Comparison of ENCODE assay signal across 28 cellular contexts in the genomic region with DNA sequence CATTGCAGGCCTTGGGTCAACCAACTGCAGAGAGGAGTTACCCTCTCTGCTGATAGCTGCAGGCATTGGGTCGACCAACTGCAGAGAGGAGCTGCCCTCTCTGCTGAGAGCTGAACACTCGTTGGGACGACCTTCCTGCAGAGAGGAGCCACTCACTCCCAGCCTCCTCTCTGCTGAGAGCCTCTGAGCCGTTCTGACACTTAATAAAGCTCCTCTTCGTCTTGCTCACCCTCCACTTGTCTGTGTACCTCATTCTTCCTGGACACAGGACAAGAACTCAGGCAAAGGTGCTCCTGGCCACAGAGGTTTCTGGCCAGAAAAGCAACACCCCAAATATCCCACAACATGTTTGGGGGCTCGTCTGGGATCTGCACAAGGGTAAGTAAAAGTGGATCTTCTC. TPM values are rescaled to one million over a fixed set of nuclear protein-coding genes. Genes with fewer than 3 reads are reported as not detected.
"Had no signal": no experiment of that assay in that cellular context is flagged by ENCODE, and none has a peak within 500 bp of the region (broad histone marks: within the 10 kb centered on the region; RNA-seq: fewer than 3 reads in every experiment).

No MANE protein-coding gene starts in this region.

- H3K27ac ChIP-seq: brain microvascular endothelial cell, epithelial cell of prostate, esophagus squamous epithelium, gastroesophageal sphincter, heart right ventricle had no signal

- H3K36me3 ChIP-seq: brain microvascular endothelial cell, esophagus squamous epithelium, gastroesophageal sphincter, heart right ventricle had no signal

- H3K27ac Mint-ChIP-seq: activated CD4-positive, alpha-beta memory T cell treated with anti-CD3 and anti-CD28 coated beads, Interleukin-2, amount 10 ng/mL, durations not matched to agents 7 days and 5 days; activated CD4-positive, alpha-beta T cell treated with anti-CD3 and anti-CD28 coated beads, Interleukin-2, amount 10 ng/mL, durations not matched to agents 7 days and 5 days; activated naive CD8-positive, alpha-beta T cell; activated T-cell treated with anti-CD3 and anti-CD28 coated beads, Interleukin-2, amount 50 U/mL, for 24 hours; activated T-cell treated with anti-CD3 and anti-CD28 coated beads, Interleukin-2, amount 50 U/mL, for 72 hours had no signal

- ATAC-seq: activated T-cell treated with anti-CD3 and anti-CD28 coated beads, Interleukin-2, amount 50 U/mL, for 72 hours; gastroesophageal sphincter; heart right ventricle had no signal

- H3K27me3 ChIP-seq: brain microvascular endothelial cell had no signal

- H3K4me3 ChIP-seq: esophagus squamous epithelium, gastroesophageal sphincter, heart right ventricle had no signal

- H3K4me1 ChIP-seq: gastroesophageal sphincter, heart right ventricle had no signal

- H3K27me3 Mint-ChIP-seq: activated naive CD8-positive, alpha-beta T cell; central memory CD8-positive, alpha-beta T cell had no signal

- DNase-seq: activated CD4-positive, alpha-beta memory T cell treated with anti-CD3 and anti-CD28 coated beads, Interleukin-2, amount 10 ng/mL, durations not matched to agents 7 days and 5 days; activated CD4-positive, alpha-beta T cell treated with anti-CD3 and anti-CD28 coated beads for 1 hour; activated CD4-positive, alpha-beta T cell treated with anti-CD3 and anti-CD28 coated beads for 4 hours; activated CD4-positive, alpha-beta T cell treated with anti-CD3 and anti-CD28 coated beads, Interleukin-2, amount 10 ng/mL, durations not matched to agents 7 days and 5 days; activated CD4-positive, alpha-beta T cell treated with anti-CD3 and anti-CD28 coated beads, Interleukin-2, amount 50 U/mL, for 4 hours; activated CD4-positive, CD25-positive, alpha-beta regulatory T cell; activated CD8-positive, alpha-beta memory T cell treated with anti-CD3 and anti-CD28 coated beads, Interleukin-2, amount 50 U/mL, for 48 hours; activated gamma-delta T cell; activated naive CD4-positive, alpha-beta T cell; activated naive CD4-positive, alpha-beta T cell treated with anti-CD3 and anti-CD28 coated beads, Interleukin-2, amount 50 U/mL, for 16 hours; activated T-cell treated with anti-CD3 and anti-CD28 coated beads for 4 hours; activated T-cell treated with anti-CD3 and anti-CD28 coated beads, Interleukin-2, amount 50 U/mL, for 24 hours; activated T-cell treated with anti-CD3 and anti-CD28 coated beads, Interleukin-2, amount 50 U/mL, for 72 hours; amniotic stem cell; anterior cingulate cortex; brain microvascular endothelial cell; cortex of kidney; dermis blood vessel endothelial cell; effector CD4-positive, alpha-beta T cell; esophagus squamous epithelium; foreskin melanocyte; heart right ventricle; T-helper 2 cell had no signal

- H3K4me3 Mint-ChIP-seq: activated CD4-positive, alpha-beta memory T cell treated with anti-CD3 and anti-CD28 coated beads, Interleukin-2, amount 10 ng/mL, durations not matched to agents 7 days and 5 days; activated CD4-positive, alpha-beta T cell treated with anti-CD3 and anti-CD28 coated beads, Interleukin-2, amount 10 ng/mL, durations not matched to agents 7 days and 5 days; activated naive CD8-positive, alpha-beta T cell; activated T-cell treated with anti-CD3 and anti-CD28 coated beads, Interleukin-2, amount 50 U/mL, for 24 hours; activated T-cell treated with anti-CD3 and anti-CD28 coated beads, Interleukin-2, amount 50 U/mL, for 72 hours had no signal

RNA-seq across cellular contexts. Expression of gene ANO9, which starts 55.3 kb away (rescaled TPM):
- polyA plus RNA-seq: fibroblast of lung had no signal
